8 cellular contexts compared by ENCODE assay signal in genomic region chr4:9690608-9691185, GRCh38.
DNase-seq lines count a peak whose midpoint lies in the region; ATAC-seq and TF ChIP-seq lines count a peak whose summit lies in the region.
"Not testable (repeated sequence)": the region's sequence is repeated elsewhere in the genome, so short reads cannot be mapped to it uniquely, and the experiment has no call there.

No MANE protein-coding gene starts in this region.

- TF ChIP-seq EP300 in gastroesophageal sphincter (IDR thresholded peaks at IDR 0.05) = not testable (repeated sequence)

- WGBS in gastroesophageal sphincter (ENCODE audit: low coverage in 1 of 2), 2 donors = 16 to 31% methylated on average over 6 of the region's 6 CpGs
- WGBS in testis, 2 donors = 8 to 19% methylated on average over 6 of the region's 6 CpGs

- H3K9me3 ChIP-seq in Caco-2; gastroesophageal sphincter; parathyroid adenoma (ENCODE audit: control insufficient read depth, low read length); testis: not testable (repeated sequence)

- peak overlapping the region; percentile 71 for H3K4me2 ChIP-seq in parathyroid adenoma (ENCODE audit: low read length)

- peak overlapping the region; percentile 73 for H3K4me3 Mint-ChIP-seq in Caco-2 (ENCODE audit: unreplicated experiment)
- peak overlapping the region; percentile 79 for H3K4me3 Mint-ChIP-seq in activated T-cell treated with anti-CD3 and anti-CD28 coated beads, Interleukin-2, amount 50 U/mL, for 4 hours
- H3K4me3 Mint-ChIP-seq in memory B cell = peak overlapping the region; percentile 82

- H3K9me3 Mint-ChIP-seq in Caco-2 (ENCODE audit: unreplicated experiment); activated T-cell treated with anti-CD3 and anti-CD28 coated beads, Interleukin-2, amount 50 U/mL, for 4 hours; memory B cell: not testable (repeated sequence)

- not testable (repeated sequence) for H3K27me3 ChIP-seq in Caco-2 (replicated peaks; ENCODE audit: control insufficient read depth, insufficient read depth, low read length); gastroesophageal sphincter; parathyroid adenoma (ENCODE audit: control insufficient read depth, insufficient read depth, low read length); testis

- H3K27ac Mint-ChIP-seq in Caco-2 (ENCODE audit: unreplicated experiment) = peak overlapping the region; percentile 68
- not testable (repeated sequence) for H3K27ac Mint-ChIP-seq in memory B cell

- not testable (repeated sequence) for H3K79me2 ChIP-seq in parathyroid adenoma

- H3K9ac ChIP-seq in parathyroid adenoma = not testable (repeated sequence)

- not testable (repeated sequence) for H3K4me1 Mint-ChIP-seq in Caco-2 (ENCODE audit: low read depth, unreplicated experiment); memory B cell
- peaks cover 18% of the 10 kb centered on the region for H3K4me1 Mint-ChIP-seq in activated T-cell treated with anti-CD3 and anti-CD28 coated beads, Interleukin-2, amount 50 U/mL, for 4 hours (ENCODE audit: low read depth)

- not testable (repeated sequence) for TF ChIP-seq CTCF in Caco-2 (IDR thresholded peaks at IDR 0.05; ENCODE audit: insufficient read depth in 1 of 2, low read depth in 1 of 2, low read length in 1 of 2, severe bottlenecking in 1 of 2, unreplicated experiment in 1 of 2); gastroesophageal sphincter (IDR thresholded peaks at IDR 0.05); parathyroid adenoma (IDR thresholded peaks at IDR 0.05); testis (IDR thresholded peaks at IDR 0.05)

- TSS peak; percentile 27 for BruUV-seq in Caco-2 (replicated peaks; lab: Mats Ljungman, UMichigan)

- DNase-seq in Caco-2; activated T-cell treated with anti-CD3 and anti-CD28 coated beads, Interleukin-2, amount 50 U/mL, for 4 hours; caudate nucleus (lab: John Stamatoyannopoulos, UW); memory B cell (ENCODE audit: low spot score in 2 of 2); testis: not testable (repeated sequence)
- peak in 2 of 3 experiments; percentile 15 to 50 for DNase-seq in NCI-H1417 (lab: John Stamatoyannopoulos, UW)

- CTCF ChIA-PET in Caco-2 (lab: Charles Lee) = interaction anchor here (0.8 to 1.8 kb wide), 3 partner anchors 208 to 328 kb away, joined by 3 to 5 read pairs (median 4); no protein-coding TSS in a partner anchor

- peak overlapping the region; percentile 37 for H3K4me3 ChIP-seq in Caco-2 (ENCODE audit: low read depth, low read length)
- H3K4me3 ChIP-seq in gastroesophageal sphincter = peak overlapping the region; percentile 39 to 64
- peak overlapping the region; percentile 83 for H3K4me3 ChIP-seq in parathyroid adenoma (ENCODE audit: low read depth, low read length)
- H3K4me3 ChIP-seq in testis = peak overlapping the region; percentile 61 to 68

- intact Hi-C loops in Caco-2 (cut with micrococcal nuclease; ENCODE audit: unreplicated experiment) = loop anchor here (10.0 kb wide), 2 partner anchors 74 to 204 kb away; no protein-coding TSS in a partner anchor
- intact Hi-C loops in testis (cut with DNase I; ENCODE audit: low total_unique reads) = not testable (repeated sequence)

- not testable (repeated sequence) for H3K36me3 ChIP-seq in Caco-2 (ENCODE audit: control insufficient read depth, insufficient read depth, low read length); gastroesophageal sphincter; parathyroid adenoma (ENCODE audit: control insufficient read depth, insufficient read depth, low read length); testis (ENCODE audit: low read depth, missing control alignments)

- H3K36me3 Mint-ChIP-seq in Caco-2 (ENCODE audit: insufficient read depth, unreplicated experiment); activated T-cell treated with anti-CD3 and anti-CD28 coated beads, Interleukin-2, amount 50 U/mL, for 4 hours (ENCODE audit: insufficient read depth); memory B cell: not testable (repeated sequence)

- not testable (repeated sequence) for TF ChIP-seq POLR2A in gastroesophageal sphincter (IDR thresholded peaks at IDR 0.05); testis (IDR thresholded peaks at IDR 0.05)

- peak overlapping the region; percentile 92 for H2AFZ ChIP-seq in parathyroid adenoma

- peak overlapping the region; percentile 85 for H3K27ac ChIP-seq in caudate nucleus (ENCODE audit: low read depth, low read length)
- H3K27ac ChIP-seq in gastroesophageal sphincter = peak overlapping the region; percentile 45 to 86 (median 84)
- H3K27ac ChIP-seq in parathyroid adenoma = peak overlapping the region; percentile 62
- peak overlapping the region; percentile 73 to 82 for H3K27ac ChIP-seq in testis

- ATAC-seq in activated T-cell treated with anti-CD3 and anti-CD28 coated beads, Interleukin-2, amount 50 U/mL, for 4 hours; gastroesophageal sphincter; memory B cell (ENCODE audit: low read depth): not testable (repeated sequence)

- not testable (repeated sequence) for H3K4me1 ChIP-seq in Caco-2, gastroesophageal sphincter, parathyroid adenoma, testis

- H3K27me3 Mint-ChIP-seq in Caco-2 (ENCODE audit: insufficient read depth, unreplicated experiment); activated T-cell treated with anti-CD3 and anti-CD28 coated beads, Interleukin-2, amount 50 U/mL, for 4 hours (ENCODE audit: low read depth); memory B cell: not testable (repeated sequence)

- POLR2A ChIA-PET in Caco-2 (lab: Charles Lee) = not testable (repeated sequence)
